ENCODE assay signal across 8 cellular contexts in genomic region chr12:119659289-119659897, GRCh38. TPM values are rescaled to one million over a fixed set of nuclear protein-coding genes. Genes with fewer than 3 reads are reported as not detected.
DNase-seq lines count a peak whose midpoint lies in the region; ATAC-seq and TF ChIP-seq lines count a peak whose summit lies in the region.

No MANE protein-coding gene starts in this region.

- peaks cover 4% of the 10 kb centered on the region for H3K9me3 Mint-ChIP-seq in nephron

- H3K4me3 Mint-ChIP-seq in nephron, result no peak overlapping the region

- TF ChIP-seq CTCF in right atrium auricular region (IDR thresholded peaks at IDR 0.05) (peak; percentile 84 to 87), nephron (IDR thresholded peaks at IDR 0.05; ENCODE audit: unreplicated experiment in 3 of 3) (peak; percentile 88 to 93 (median 90))

- H3K36me3 ChIP-seq in right atrium auricular region (no peaks in the 10 kb centered on the region), KOPT-K1 (ENCODE audit: insufficient read depth, low read length) (no peaks in the 10 kb centered on the region)

- intact Hi-C loops in cardiac septum (cut with DNase I), result loop anchor here (10.0 kb wide), 1 partner anchor 215 kb away; no protein-coding TSS in a partner anchor

- H3K27me3 Mint-ChIP-seq in nephron (ENCODE audit: low read depth), result no peaks in the 10 kb centered on the region

- no peaks in the 10 kb centered on the region for H3K4me1 Mint-ChIP-seq in nephron

- H3K9me3 ChIP-seq in right atrium auricular region (no peaks in the 10 kb centered on the region), KOPT-K1 (ENCODE audit: insufficient read depth, low read length, poor library complexity, severe bottlenecking) (peaks cover 9% of the 10 kb centered on the region)

- no peaks in the 10 kb centered on the region for H3K27me3 ChIP-seq in right atrium auricular region

- no peak overlapping the region for H3K27ac ChIP-seq in right atrium auricular region
- peak overlapping the region; percentile 26 for H3K27ac ChIP-seq in KOPT-K1 (ENCODE audit: low read depth, low read length, poor library complexity, severe bottlenecking)

- H3K36me3 Mint-ChIP-seq in nephron (ENCODE audit: low read depth), result no peaks in the 10 kb centered on the region

- H3K4me3 ChIP-seq in right atrium auricular region, result no peak overlapping the region

- no peak for DNase-seq in right atrium auricular region (ENCODE audit: low spot score)
- no peak for DNase-seq in cardiac septum (ENCODE audit: low spot score)
- DNase-seq in T-helper 1 cell, result peak in 4 of 5 donors; percentile 11 to 35 (median 28)
- DNase-seq in dermis blood vessel endothelial cell, result peak; percentile 64
- DNase-seq in A172 (ENCODE audit: low spot score), result no peak

- ATAC-seq in HG02610 (IDR thresholded peaks at IDR 0.05; ENCODE audit: unreplicated experiment), result no peak

- no peaks in the 10 kb centered on the region for H3K4me1 ChIP-seq in right atrium auricular region

- H3K27ac Mint-ChIP-seq in nephron, result no peak overlapping the region

RNA-seq across cellular contexts. Expression of gene PRKAB1, which starts 8.5 kb away (rescaled TPM):
- total RNA-seq in right atrium auricular region (10 to 100 TPM in 1 of 2 donors, 1 to 10 TPM in 1; 9.3 to 10.9 TPM), cardiac septum (12.2 TPM), dermis blood vessel endothelial cell (19.9 and 23.0 TPM in 2 replicates)
- 5.4 and 9.2 TPM in 2 replicates for total RNA-seq in A172 (2014; rRNA removed; shearing (Covaris generic))

Comparison
In these comparisons a context has a peak if more than half of its experiments do, and no peak if none do; other contexts are left out.
1. DNase-seq: peak in T-helper 1 cell (4 of 5) and dermis blood vessel endothelial cell (single experiment); none in right atrium auricular region (single experiment), cardiac septum (single experiment) and A172 (single experiment).